8 cellular contexts compared by ENCODE assay signal in genomic region chr7:74606101-74606908, GRCh38. TPM values are rescaled to one million over a fixed set of nuclear protein-coding genes. Genes with fewer than 3 reads are reported as not detected.
A peak's percentile ranks its signal among the peaks of the same experiment; 100 is the strongest.
DNase-seq lines count a peak whose midpoint lies in the region; ATAC-seq and TF ChIP-seq lines count a peak whose summit lies in the region.

No MANE protein-coding gene starts in this region.

- intact Hi-C loops in MCF 10A (cut with micrococcal nuclease) = no loop called here

- H3K36me3 Mint-ChIP-seq in T-helper 1 cell treated with Interleukin-12 subunit alpha and Interleukin-12 subunit beta and Interleukin-4 antibody, amounts not matched to agents 30 μg/mL and 1 μg/mL, for 36 hours (ENCODE audit: low read depth) = no peaks in the 10 kb centered on the region
- H3K36me3 Mint-ChIP-seq in MCF 10A (ENCODE audit: insufficient read depth, unreplicated experiment) (peaks cover 27% of the 10 kb centered on the region), immature natural killer cell (no peaks in the 10 kb centered on the region)

- DNase-seq in MCF 10A (ENCODE audit: unreplicated experiment) (peak; percentile 46), immature natural killer cell (peak; percentile 13 to 35 (median 28)), DMS79 (lab: John Stamatoyannopoulos, UW) (no peak), RKO (ENCODE audit: low spot score) (no peak)
- peak; percentile 10 for DNase-seq in stimulated activated CD4-positive, alpha-beta T cell treated with anti-CD3 and anti-CD28 coated beads, Interleukin-2, amount 100 ng/mL, for 4 hours (ENCODE audit: low read depth)

- TF ChIP-seq CTCF in DOHH2 (IDR thresholded peaks at IDR 0.05; ENCODE audit: low read depth, low read length, poor library complexity, severe bottlenecking) (peak; percentile 55), MCF 10A (IDR thresholded peaks at IDR 0.05; ENCODE audit: unreplicated experiment) (no peak)

- H3K36me3 ChIP-seq in DOHH2 (ENCODE audit: control insufficient read depth, low read length) = peaks cover under 1% of the 10 kb centered on the region

- peak overlapping the region; percentile 46 for H3K4me3 Mint-ChIP-seq in T-helper 1 cell treated with Interleukin-12 subunit alpha and Interleukin-12 subunit beta and Interleukin-4 antibody, amounts not matched to agents 30 μg/mL and 1 μg/mL, for 36 hours
- H3K4me3 Mint-ChIP-seq in MCF 10A (ENCODE audit: unreplicated experiment) (peak overlapping the region; percentile 44), immature natural killer cell (peak overlapping the region; percentile 54 to 74 (median 70))

- CTCF ChIA-PET in MCF 10A (lab: Yijun Ruan, JAX) = no interaction called here

- H3K27ac ChIP-seq in DOHH2 (ENCODE audit: low read depth, low read length) = peak overlapping the region; percentile 0; the same call in 1 of the 2 replicates

- peaks cover 59% of the 10 kb centered on the region for H3K4me1 ChIP-seq in DOHH2 (ENCODE audit: control insufficient read depth, low read length)

- BruUV-seq in MCF 10A (replicated peaks; lab: Mats Ljungman, UMichigan) = no TSS peak

- ATAC-seq in HG03439 (IDR thresholded peaks at IDR 0.05; ENCODE audit: unreplicated experiment) = peak; percentile 67

- H3K9me3 Mint-ChIP-seq in T-helper 1 cell treated with Interleukin-12 subunit alpha and Interleukin-12 subunit beta and Interleukin-4 antibody, amounts not matched to agents 30 μg/mL and 1 μg/mL, for 36 hours = no peaks in the 10 kb centered on the region
- H3K9me3 Mint-ChIP-seq in MCF 10A (ENCODE audit: unreplicated experiment) (no peaks in the 10 kb centered on the region), immature natural killer cell (no peaks in the 10 kb centered on the region)

- no peaks in the 10 kb centered on the region for H3K9me2 ChIP-seq in DOHH2 (replicated peaks; ENCODE audit: control insufficient read depth, low read length)

- H4K20me1 ChIP-seq in DOHH2 (ENCODE audit: control insufficient read depth, insufficient read depth, low read depth, low read length) = no peaks in the 10 kb centered on the region

- H3K27me3 Mint-ChIP-seq in T-helper 1 cell treated with Interleukin-12 subunit alpha and Interleukin-12 subunit beta and Interleukin-4 antibody, amounts not matched to agents 30 μg/mL and 1 μg/mL, for 36 hours (ENCODE audit: low read depth) = peaks cover 11% of the 10 kb centered on the region
- H3K27me3 Mint-ChIP-seq in MCF 10A (ENCODE audit: insufficient read depth, unreplicated experiment) (no peaks in the 10 kb centered on the region), immature natural killer cell (ENCODE audit: low read depth in 3 of 3) (peaks cover 2 to 9% (median 3%) of the 10 kb centered on the region in 3 donors)

- no peaks in the 10 kb centered on the region for H3K27me3 ChIP-seq in DOHH2 (ENCODE audit: control insufficient read depth, low read length)

- peak overlapping the region; percentile 61 for H3K4me3 ChIP-seq in DOHH2 (ENCODE audit: low read length)

- H3F3A ChIP-seq in DOHH2 (ENCODE audit: control insufficient read depth, insufficient read depth) = peaks cover 22% of the 10 kb centered on the region

- H3K9me3 ChIP-seq in DOHH2 (ENCODE audit: control insufficient read depth, insufficient read depth, low read length) = no peaks in the 10 kb centered on the region

- POLR2A ChIA-PET in MCF 10A (lab: Yijun Ruan, JAX) = no interaction called here

- peaks cover 9% of the 10 kb centered on the region for H3K4me1 Mint-ChIP-seq in T-helper 1 cell treated with Interleukin-12 subunit alpha and Interleukin-12 subunit beta and Interleukin-4 antibody, amounts not matched to agents 30 μg/mL and 1 μg/mL, for 36 hours (ENCODE audit: low read depth)
- peaks cover 22% of the 10 kb centered on the region for H3K4me1 Mint-ChIP-seq in MCF 10A (ENCODE audit: insufficient read depth, unreplicated experiment)
- H3K4me1 Mint-ChIP-seq in immature natural killer cell = peaks cover 3 to 8% of the 10 kb centered on the region in 2 donors

- H3K79me2 ChIP-seq in DOHH2 (ENCODE audit: control insufficient read depth, low read length) = no peaks in the 10 kb centered on the region

- H3K27ac Mint-ChIP-seq in T-helper 1 cell treated with Interleukin-12 subunit alpha and Interleukin-12 subunit beta and Interleukin-4 antibody, amounts not matched to agents 30 μg/mL and 1 μg/mL, for 36 hours = no peak overlapping the region
- H3K27ac Mint-ChIP-seq in MCF 10A (ENCODE audit: low read depth, unreplicated experiment) (peak overlapping the region; percentile 27), immature natural killer cell (peak overlapping the region in 1 of 6 donors; percentile 61)

- peak overlapping the region; percentile 69 for H3K4me2 ChIP-seq in DOHH2 (ENCODE audit: low read length)

RNA-seq across cellular contexts. Expression of gene GTF2I, which starts 51.2 kb away (rescaled TPM):
- total RNA-seq in MCF 10A (2022) = 130 and 152 TPM in 2 replicates
- polyA plus RNA-seq in immature natural killer cell = 10 to 100 TPM; 37.2 to 82.0 (median 45.6) TPM

Comparison
In these comparisons a context has a peak if more than half of its experiments do, and no peak if none do; other contexts are left out.
1. DNase-seq: peak in MCF 10A (single experiment), immature natural killer cell (3 of 3) and stimulated activated CD4-positive, alpha-beta T cell treated with anti-CD3 and anti-CD28 coated beads, Interleukin-2, amount 100 ng/mL, for 4 hours (single experiment); none in DMS79 (single experiment) and RKO (single experiment).
2. Peak in every context shown above with its lines, with median percentiles within 50 percentile points of each other: H3K4me3 Mint-ChIP-seq.